ENCODE assay signal across 8 cellular contexts in genomic region chr14:34872822-34873590, GRCh38. TPM values are rescaled to one million over a fixed set of nuclear protein-coding genes. Genes with fewer than 3 reads are reported as not detected.
DNase-seq lines count a peak whose midpoint lies in the region; ATAC-seq and TF ChIP-seq lines count a peak whose summit lies in the region.

No MANE protein-coding gene starts in this region.

- ATAC-seq in Right ventricle myocardium inferior (no peak), HG02763 (IDR thresholded peaks at IDR 0.05; ENCODE audit: unreplicated experiment) (peak; percentile 4), body of pancreas (no peak)

- no peaks in the 10 kb centered on the region for H3K9me3 ChIP-seq in left ventricle myocardium inferior (replicated peaks)
- H3K9me3 ChIP-seq in body of pancreas: no peaks in the 10 kb centered on the region
- no peaks in the 10 kb centered on the region for H3K9me3 ChIP-seq in liver (ENCODE audit: control insufficient read depth in 4 of 4, low read length in 3 of 4)

- DNase-seq in left ventricle myocardium inferior (no peak), Right ventricle myocardium inferior (ENCODE audit: missing footprints) (no peak), NCI-H2227 (lab: John Stamatoyannopoulos, UW; ENCODE audit: unreplicated experiment) (peak; percentile 82), body of pancreas (peak; percentile 24 to 35 (median 25)), iPS-NIHi7 (ENCODE audit: extremely low spot score) (no peak)

- no peak for TF ChIP-seq CTCF in left ventricle myocardium inferior (IDR thresholded peaks at IDR 0.05; ENCODE audit: borderline replicate concordance)
- TF ChIP-seq CTCF in body of pancreas (IDR thresholded peaks at IDR 0.05): no peak
- TF ChIP-seq CTCF in liver (IDR thresholded peaks at IDR 0.05; ENCODE audit: low read depth, low read length, missing input control): no peak

- no peaks in the 10 kb centered on the region for H3K27me3 ChIP-seq in left ventricle myocardium inferior (ENCODE audit: low read depth)
- no peaks in the 10 kb centered on the region for H3K27me3 ChIP-seq in body of pancreas
- no peaks in the 10 kb centered on the region for H3K27me3 ChIP-seq in liver (ENCODE audit: control insufficient read depth in 4 of 4, insufficient read depth in 4 of 4, low read length in 3 of 4)

- peak overlapping the region; percentile 98 for H3K27ac ChIP-seq in left ventricle myocardium inferior (replicated peaks)
- H3K27ac ChIP-seq in body of pancreas: peak overlapping the region; percentile 86 to 100 (median 96)
- peak overlapping the region; percentile 99 to 100 for H3K27ac ChIP-seq in liver (ENCODE audit: low read depth in 1 of 2, low read length in 2 of 2)
- H3K27ac ChIP-seq in temporal lobe (ENCODE audit: low read depth, low read length): peak overlapping the region; percentile 87

- no peaks in the 10 kb centered on the region for H3K36me3 ChIP-seq in left ventricle myocardium inferior
- no peaks in the 10 kb centered on the region for H3K36me3 ChIP-seq in body of pancreas (replicated peaks in 1 of 2; ENCODE audit: insufficient read depth in 1 of 2, low read depth in 2 of 2)
- H3K36me3 ChIP-seq in liver (ENCODE audit: control insufficient read depth in 4 of 4, insufficient read depth in 3 of 4, low read depth in 1 of 4, low read length in 3 of 4): peaks cover 0 to 3% (median 1%) of the 10 kb centered on the region in 4 donors

- intact Hi-C loops in left ventricle myocardium inferior (cut with micrococcal nuclease) (no loop called here), Right ventricle myocardium inferior (cut with DNase I) (loop anchor here (5.0 to 10.0 kb wide), 2 partner anchors 161 to 252 kb away; partner anchors contain the start of genes CFL2, PPP2R3C and PRORP), body of pancreas (cut with DNase I) (no loop called here)

- TF ChIP-seq POLR2A in body of pancreas (IDR thresholded peaks at IDR 0.05): no peak

- peak overlapping the region; percentile 97 to 98 for H3K9ac ChIP-seq in liver (ENCODE audit: low read depth in 1 of 2, low read length in 2 of 2)

- no peak for TF ChIP-seq RAD21 in liver (IDR thresholded peaks at IDR 0.05)

- H3K4me3 ChIP-seq in left ventricle myocardium inferior (peak overlapping the region; percentile 85), body of pancreas (peak overlapping the region; percentile 93 to 94), liver (ENCODE audit: low read depth in 1 of 3, low read length in 3 of 3) (peak overlapping the region; percentile 84 to 95 (median 93))

- H3K4me1 ChIP-seq in left ventricle myocardium inferior (peaks cover 30% of the 10 kb centered on the region), body of pancreas (peaks cover 6% of the 10 kb centered on the region), liver (ENCODE audit: control insufficient read depth in 4 of 4, insufficient read depth in 4 of 4, low read length in 3 of 4) (peaks cover 0 to 5% (median 1%) of the 10 kb centered on the region in 4 donors)

- WGBS in body of pancreas, 2 donors: 0 to 1% methylated on average over 19 of the region's 19 CpGs
- 2% methylated on average over 19 of the region's 19 CpGs for WGBS in liver

TF ChIP-seq in liver, 16 proteins besides CTCF, POLR2A, EP300 and RAD21:
- no peak for TF ChIP-seq FOXA2 (IDR thresholded peaks at IDR 0.05)
- TF ChIP-seq FOXA1 (IDR thresholded peaks at IDR 0.05): no peak
- TF ChIP-seq NR2F2 (IDR thresholded peaks at IDR 0.05): no peak
- no peak for TF ChIP-seq RXRA (IDR thresholded peaks at IDR 0.05)
- no peak for TF ChIP-seq EGR1 (IDR thresholded peaks at IDR 0.05; ENCODE audit: low read depth in 2 of 2)
- TF ChIP-seq GABPA (IDR thresholded peaks at IDR 0.05 in 1 of 2, conservative IDR thresholded peaks at IDR 0.05 in 1 of 2): no peak
- TF ChIP-seq, protein P1, sequence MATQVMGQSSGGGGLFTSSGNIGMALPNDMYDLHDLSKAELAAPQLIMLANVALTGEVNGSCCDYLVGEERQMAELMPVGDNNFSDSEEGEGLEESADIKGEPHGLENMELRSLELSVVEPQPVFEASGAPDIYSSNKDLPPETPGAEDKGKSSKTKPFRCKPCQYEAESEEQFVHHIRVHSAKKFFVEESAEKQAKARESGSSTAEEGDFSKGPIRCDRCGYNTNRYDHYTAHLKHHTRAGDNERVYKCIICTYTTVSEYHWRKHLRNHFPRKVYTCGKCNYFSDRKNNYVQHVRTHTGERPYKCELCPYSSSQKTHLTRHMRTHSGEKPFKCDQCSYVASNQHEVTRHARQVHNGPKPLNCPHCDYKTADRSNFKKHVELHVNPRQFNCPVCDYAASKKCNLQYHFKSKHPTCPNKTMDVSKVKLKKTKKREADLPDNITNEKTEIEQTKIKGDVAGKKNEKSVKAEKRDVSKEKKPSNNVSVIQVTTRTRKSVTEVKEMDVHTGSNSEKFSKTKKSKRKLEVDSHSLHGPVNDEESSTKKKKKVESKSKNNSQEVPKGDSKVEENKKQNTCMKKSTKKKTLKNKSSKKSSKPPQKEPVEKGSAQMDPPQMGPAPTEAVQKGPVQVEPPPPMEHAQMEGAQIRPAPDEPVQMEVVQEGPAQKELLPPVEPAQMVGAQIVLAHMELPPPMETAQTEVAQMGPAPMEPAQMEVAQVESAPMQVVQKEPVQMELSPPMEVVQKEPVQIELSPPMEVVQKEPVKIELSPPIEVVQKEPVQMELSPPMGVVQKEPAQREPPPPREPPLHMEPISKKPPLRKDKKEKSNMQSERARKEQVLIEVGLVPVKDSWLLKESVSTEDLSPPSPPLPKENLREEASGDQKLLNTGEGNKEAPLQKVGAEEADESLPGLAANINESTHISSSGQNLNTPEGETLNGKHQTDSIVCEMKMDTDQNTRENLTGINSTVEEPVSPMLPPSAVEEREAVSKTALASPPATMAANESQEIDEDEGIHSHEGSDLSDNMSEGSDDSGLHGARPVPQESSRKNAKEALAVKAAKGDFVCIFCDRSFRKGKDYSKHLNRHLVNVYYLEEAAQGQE (IDR thresholded peaks at IDR 0.05): no peak
- no peak for TF ChIP-seq HNF4A (conservative IDR thresholded peaks at IDR 0.05)
- TF ChIP-seq SP1 (IDR thresholded peaks at IDR 0.05): no peak
- TF ChIP-seq ZBTB33 (IDR thresholded peaks at IDR 0.05): no peak
- TF ChIP-seq HNF4G (IDR thresholded peaks at IDR 0.05): no peak
- no peak for TF ChIP-seq MAX (IDR thresholded peaks at IDR 0.05)
- TF ChIP-seq TAF1 (conservative IDR thresholded peaks at IDR 0.05): no peak
- TF ChIP-seq ATF3 (IDR thresholded peaks at IDR 0.05): no peak
- no peak for TF ChIP-seq YY1 (IDR thresholded peaks at IDR 0.05)

RNA-seq across cellular contexts. Expression of gene BAZ1A, which starts 2.2 kb away (rescaled TPM):
- total RNA-seq in left ventricle myocardium inferior (4.5 TPM), Right ventricle myocardium inferior (5.6 TPM), body of pancreas (10 to 100 TPM; 10.5 to 18.2 TPM), liver (10 to 100 TPM; 18.5 to 44.9 TPM), temporal lobe (16.2 TPM)
- polyA plus RNA-seq in liver: 1 to 10 TPM; 4.5 to 8.1 TPM

Comparison
In these comparisons a context has a peak if more than half of its experiments do, and no peak if none do; other contexts are left out.
1. DNase-seq: peak in NCI-H2227 (single experiment) and body of pancreas (4 of 4); none in left ventricle myocardium inferior (single experiment), Right ventricle myocardium inferior (single experiment) and iPS-NIHi7 (single experiment).
2. Peak in every context shown above with its lines, with median percentiles within 50 percentile points of each other: H3K27ac ChIP-seq and H3K4me3 ChIP-seq.